8 cellular contexts compared by ENCODE assay signal in the genomic region with DNA sequence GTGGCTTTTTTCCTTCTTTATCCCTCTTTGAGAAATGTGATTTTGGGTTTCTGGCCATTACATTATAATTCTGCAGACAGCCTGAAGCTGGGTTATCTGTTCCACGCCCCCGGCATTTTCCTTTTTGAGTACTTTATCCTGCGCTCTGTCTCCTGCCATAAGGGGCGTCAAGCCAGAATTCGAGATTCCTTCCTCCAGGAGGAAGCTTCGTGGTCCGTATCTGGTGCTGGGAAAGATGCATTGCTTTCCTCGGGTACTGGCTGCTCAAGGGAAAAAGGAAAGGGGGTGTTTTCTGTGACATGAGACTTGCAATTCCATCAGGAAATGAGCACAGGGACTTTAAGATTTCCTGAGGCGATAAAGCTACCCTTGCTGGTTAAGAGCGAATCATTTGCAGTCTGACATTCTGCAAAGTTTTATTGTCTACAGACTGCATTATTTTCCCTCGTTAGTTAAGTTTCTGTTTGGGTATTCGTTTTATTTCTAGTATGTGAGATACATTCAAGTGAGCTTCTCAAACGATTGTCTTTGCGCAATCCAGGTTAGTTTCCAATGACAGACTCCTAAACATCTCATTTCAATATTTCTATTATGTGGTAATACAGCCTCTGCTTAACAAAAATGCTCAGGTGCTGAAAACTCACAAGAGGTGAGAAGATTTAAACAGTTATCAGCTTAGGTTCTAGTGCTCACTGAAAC. TPM values are rescaled to one million over a fixed set of nuclear protein-coding genes. Genes with fewer than 3 reads are reported as not detected.
DNase-seq lines count a peak whose midpoint lies in the region.

No MANE protein-coding gene starts in this region.

- H3K36me3 Mint-ChIP-seq in activated CD4-positive, alpha-beta memory T cell treated with anti-CD3 and anti-CD28 coated beads, Interleukin-2, amount 10 ng/mL, durations not matched to agents 7 days and 5 days (ENCODE audit: low read depth): peaks cover 10% of the 10 kb centered on the region

- DNase-seq in DMS53 (lab: John Stamatoyannopoulos, UW): peak; percentile 25
- no peak for DNase-seq in DMS53 treated with DMSO at 0.1 percent for 48 hours (lab: John Stamatoyannopoulos, UW; ENCODE audit: unreplicated experiment)
- DNase-seq in HuH-7.5 (ENCODE audit: low spot score): peak; percentile 14
- DNase-seq in activated CD4-positive, alpha-beta memory T cell treated with anti-CD3 and anti-CD28 coated beads, Interleukin-2, amount 10 ng/mL, durations not matched to agents 7 days and 5 days: no peak
- peak; percentile 57 for DNase-seq in glomerular visceral epithelial cell (ENCODE audit: extremely low spot score)
- DNase-seq in non-pigmented ciliary epithelial cell (ENCODE audit: low read depth): peak; percentile 30
- no peak for DNase-seq in NAMALWA (ENCODE audit: low spot score)
- no peak for DNase-seq in cortex of kidney (lab: John Stamatoyannopoulos, UW)

- CTCF ChIA-PET in activated CD4-positive, alpha-beta memory T cell treated with anti-CD3 and anti-CD28 coated beads, Interleukin-2, amount 10 ng/mL, durations not matched to agents 7 days and 5 days (lab: Charles Lee): interaction anchor here (0.9 to 2.3 kb wide), 6 partner anchors 12 to 171 kb away, joined by 3 to 12 read pairs (median 6); a partner anchor contains a TSS

- POLR2A ChIA-PET in activated CD4-positive, alpha-beta memory T cell treated with anti-CD3 and anti-CD28 coated beads, Interleukin-2, amount 10 ng/mL, durations not matched to agents 7 days and 5 days (lab: Charles Lee): interaction anchor here (0.7 to 3.1 kb wide), 12 partner anchors 14 to 78 kb away, joined by 3 to 15 read pairs (median 3); a partner anchor contains a TSS

- peaks cover 33% of the 10 kb centered on the region for H3K4me1 Mint-ChIP-seq in activated CD4-positive, alpha-beta memory T cell treated with anti-CD3 and anti-CD28 coated beads, Interleukin-2, amount 10 ng/mL, durations not matched to agents 7 days and 5 days

- H3K9me3 Mint-ChIP-seq in activated CD4-positive, alpha-beta memory T cell treated with anti-CD3 and anti-CD28 coated beads, Interleukin-2, amount 10 ng/mL, durations not matched to agents 7 days and 5 days: no peaks in the 10 kb centered on the region

- H3K4me3 Mint-ChIP-seq in activated CD4-positive, alpha-beta memory T cell treated with anti-CD3 and anti-CD28 coated beads, Interleukin-2, amount 10 ng/mL, durations not matched to agents 7 days and 5 days: peak overlapping the region; percentile 73

- H3K27me3 Mint-ChIP-seq in activated CD4-positive, alpha-beta memory T cell treated with anti-CD3 and anti-CD28 coated beads, Interleukin-2, amount 10 ng/mL, durations not matched to agents 7 days and 5 days: peaks cover 4% of the 10 kb centered on the region

- H3K27ac Mint-ChIP-seq in activated CD4-positive, alpha-beta memory T cell treated with anti-CD3 and anti-CD28 coated beads, Interleukin-2, amount 10 ng/mL, durations not matched to agents 7 days and 5 days: no peak overlapping the region

RNA-seq across cellular contexts. Expression of a gene that starts 0.7 kb away (rescaled TPM):
- under 1 TPM; 0.88 TPM for total RNA-seq in activated CD4-positive, alpha-beta memory T cell treated with anti-CD3 and anti-CD28 coated beads, Interleukin-2, amount 10 ng/mL, durations not matched to agents 7 days and 5 days

RNA-seq across cellular contexts. Expression of a gene that starts 37.6 kb away (rescaled TPM):
- total RNA-seq in activated CD4-positive, alpha-beta memory T cell treated with anti-CD3 and anti-CD28 coated beads, Interleukin-2, amount 10 ng/mL, durations not matched to agents 7 days and 5 days: 10 to 100 TPM; 38.8 to 40.5 TPM

RNA-seq across cellular contexts. Expression of a gene that starts 38.6 kb away (rescaled TPM):
- total RNA-seq in activated CD4-positive, alpha-beta memory T cell treated with anti-CD3 and anti-CD28 coated beads, Interleukin-2, amount 10 ng/mL, durations not matched to agents 7 days and 5 days: 10 to 100 TPM; 81.2 to 86.1 TPM

Comparison
In these comparisons a context has a peak if more than half of its experiments do, and no peak if none do; other contexts are left out.
1. DNase-seq: peak in DMS53 (single experiment), HuH-7.5 (single experiment), glomerular visceral epithelial cell (single experiment) and non-pigmented ciliary epithelial cell (single experiment); none in DMS53 treated with DMSO at 0.1 percent for 48 hours (single experiment), activated CD4-positive, alpha-beta memory T cell treated with anti-CD3 and anti-CD28 coated beads, Interleukin-2, amount 10 ng/mL, durations not matched to agents 7 days and 5 days (single experiment), NAMALWA (single experiment) and cortex of kidney (single experiment).